ENCODE assay signal across 39 cellular contexts in the genomic region with DNA sequence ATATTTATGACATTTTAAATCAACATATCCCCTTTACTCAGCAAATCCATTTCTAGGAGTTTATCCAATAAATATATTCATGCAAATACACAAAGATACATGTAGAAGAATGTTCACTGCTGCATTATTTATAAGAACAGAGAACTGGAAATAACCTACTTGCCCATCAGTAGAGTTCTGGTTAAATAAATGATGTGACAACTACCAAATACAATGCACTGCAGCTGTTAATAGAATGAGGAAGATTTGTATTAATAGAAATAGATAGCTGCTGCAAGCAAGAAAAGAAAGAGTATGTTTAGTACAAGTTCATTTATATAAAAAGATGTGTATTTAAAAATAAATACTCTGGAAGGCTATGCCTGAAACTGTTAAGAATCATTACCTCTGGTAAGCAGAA. TPM values are rescaled to one million over a fixed set of nuclear protein-coding genes. Genes with fewer than 3 reads are reported as not detected.
"Had no signal": no experiment of that assay in that cellular context is flagged by ENCODE, and none has a peak within 500 bp of the region (broad histone marks: within the 10 kb centered on the region; RNA-seq: fewer than 3 reads in every experiment).

No MANE protein-coding gene starts in this region.

- H3K9me3 Mint-ChIP-seq: activated T-helper 17 cell treated with anti-CD3 and anti-CD28 coated beads, Interleukin-2, amount 50 U/mL, for 72 hours had no signal

- DNase-seq: activated effector memory CD4-positive, alpha-beta T cell treated with anti-CD3 and anti-CD28 coated beads, Interleukin-2, amount 50 U/mL, for 16 hours; activated effector memory CD4-positive, alpha-beta T cell treated with Interleukin-2 at 50 U/mL for 16 hours; activated gamma-delta T cell; activated gamma-delta T cell treated with Interleukin-2 at 50 U/mL for 16 hours; activated naive CD4-positive, alpha-beta T cell; activated naive CD4-positive, alpha-beta T cell treated with anti-CD3 and anti-CD28 coated beads for 36 hours; activated naive CD4-positive, alpha-beta T cell treated with anti-CD3 and anti-CD28 coated beads, Interleukin-2, amount 10 ng/mL, durations not matched to agents 7 days and 5 days; activated naive CD4-positive, alpha-beta T cell treated with anti-CD3 and anti-CD28 coated beads, Interleukin-2, amount 50 U/mL, for 16 hours; activated naive CD4-positive, alpha-beta T cell treated with Interleukin-2 at 50 U/mL for 16 hours; activated naive CD8-positive, alpha-beta T cell treated with anti-CD3 and anti-CD28 coated beads for 36 hours; activated naive CD8-positive, alpha-beta T cell treated with anti-CD3 and anti-CD28 coated beads, Interleukin-2, amount 10 ng/mL, durations not matched to agents 7 days and 5 days; activated naive CD8-positive, alpha-beta T cell treated with anti-CD3 and anti-CD28 coated beads, Interleukin-2, amount 50 U/mL, for 24 hours; activated T-cell treated with anti-CD3 and anti-CD28 coated beads for 4 hours; activated T-cell treated with anti-CD3 and anti-CD28 coated beads, Interleukin-2, amount 50 U/mL, for 1 hour; activated T-cell treated with anti-CD3 and anti-CD28 coated beads, Interleukin-2, amount 50 U/mL, for 24 hours; activated T-cell treated with anti-CD3 and anti-CD28 coated beads, Interleukin-2, amount 50 U/mL, for 4 hours; activated T-cell treated with anti-CD3 and anti-CD28 coated beads, Interleukin-2, amount 50 U/mL, for 48 hours; activated T-cell treated with anti-CD3 and anti-CD28 coated beads, Interleukin-2, amount 50 U/mL, for 72 hours; adrenal gland; amniotic stem cell; amygdala; anterior cingulate cortex; aorta; body of pancreas; brain microvascular endothelial cell; caudate nucleus; central memory CD4-positive, alpha-beta T cell; cerebellar nuclear complex had no signal

- H3K36me3 Mint-ChIP-seq: activated naive CD4-positive, alpha-beta T cell treated with anti-CD3 and anti-CD28 coated beads, Interleukin-2, amount 10 ng/mL, durations not matched to agents 7 days and 5 days; activated naive CD4-positive, alpha-beta T cell treated with anti-CD3 and anti-CD28 coated beads, Interleukin-2, amount 50 U/mL, for 24 hours had no signal

- H3K9me3 ChIP-seq: adrenal gland, body of pancreas had no signal

- H3K4me1 Mint-ChIP-seq: activated naive CD4-positive, alpha-beta T cell treated with anti-CD3 and anti-CD28 coated beads, Interleukin-2, amount 10 ng/mL, durations not matched to agents 7 days and 5 days; activated naive CD4-positive, alpha-beta T cell treated with anti-CD3 and anti-CD28 coated beads, Interleukin-2, amount 50 U/mL, for 24 hours; activated naive CD8-positive, alpha-beta T cell treated with anti-CD3 and anti-CD28 coated beads for 36 hours; activated naive CD8-positive, alpha-beta T cell treated with anti-CD3 and anti-CD28 coated beads, Interleukin-2, amount 10 ng/mL, durations not matched to agents 7 days and 5 days; activated naive CD8-positive, alpha-beta T cell treated with anti-CD3 and anti-CD28 coated beads, Interleukin-2, amount 50 U/mL, for 24 hours; activated T-helper 17 cell treated with anti-CD3 and anti-CD28 coated beads, Interleukin-2, amount 50 U/mL, for 72 hours; central memory CD8-positive, alpha-beta T cell had no signal

- H3K27me3 ChIP-seq: adrenal gland, ascending aorta, body of pancreas, brain microvascular endothelial cell, breast epithelium, cardiac muscle cell had no signal

- H3K4me1 ChIP-seq: adrenal gland, ascending aorta, body of pancreas, breast epithelium had no signal

- H3K36me3 ChIP-seq: adrenal gland, ascending aorta, brain microvascular endothelial cell, breast epithelium, cardiac muscle cell had no signal

- H3K4me3 Mint-ChIP-seq: activated naive CD4-positive, alpha-beta T cell treated with anti-CD3 and anti-CD28 coated beads for 36 hours; activated naive CD4-positive, alpha-beta T cell treated with anti-CD3 and anti-CD28 coated beads, Interleukin-2, amount 10 ng/mL, durations not matched to agents 7 days and 5 days; activated naive CD4-positive, alpha-beta T cell treated with anti-CD3 and anti-CD28 coated beads, Interleukin-2, amount 50 U/mL, for 24 hours; activated naive CD8-positive, alpha-beta T cell; activated naive CD8-positive, alpha-beta T cell treated with anti-CD3 and anti-CD28 coated beads for 36 hours; activated naive CD8-positive, alpha-beta T cell treated with anti-CD3 and anti-CD28 coated beads, Interleukin-2, amount 10 ng/mL, durations not matched to agents 7 days and 5 days; activated naive CD8-positive, alpha-beta T cell treated with anti-CD3 and anti-CD28 coated beads, Interleukin-2, amount 50 U/mL, for 24 hours; activated T-cell treated with anti-CD3 and anti-CD28 coated beads, Interleukin-2, amount 50 U/mL, for 24 hours; activated T-cell treated with anti-CD3 and anti-CD28 coated beads, Interleukin-2, amount 50 U/mL, for 4 hours; activated T-cell treated with anti-CD3 and anti-CD28 coated beads, Interleukin-2, amount 50 U/mL, for 72 hours; activated T-helper 1 cell treated with anti-CD3 and anti-CD28 coated beads, Interleukin-12 subunit alpha, Interleukin-12 subunit beta, Interleukin-2, Interleukin-4 antibody, amounts not matched to agents 30 ng/mL and 10 ng/mL and 1 ng/mL, durations not matched to agents 14 hours and 24 hours and 36 hours; activated T-helper 17 cell treated with anti-CD3 and anti-CD28 coated beads, Interleukin-2, amount 50 U/mL, for 72 hours; brain; central memory CD8-positive, alpha-beta T cell had no signal

- H3K27ac Mint-ChIP-seq: activated naive CD4-positive, alpha-beta T cell treated with anti-CD3 and anti-CD28 coated beads for 36 hours; activated naive CD4-positive, alpha-beta T cell treated with anti-CD3 and anti-CD28 coated beads, Interleukin-2, amount 10 ng/mL, durations not matched to agents 7 days and 5 days; activated naive CD4-positive, alpha-beta T cell treated with anti-CD3 and anti-CD28 coated beads, Interleukin-2, amount 50 U/mL, for 24 hours; activated naive CD4-positive, alpha-beta T cell treated with anti-CD3 and anti-CD28 coated beads, Interleukin-2, amount 50 U/mL, for 72 hours; activated naive CD8-positive, alpha-beta T cell; activated naive CD8-positive, alpha-beta T cell treated with anti-CD3 and anti-CD28 coated beads for 36 hours; activated naive CD8-positive, alpha-beta T cell treated with anti-CD3 and anti-CD28 coated beads, Interleukin-2, amount 10 ng/mL, durations not matched to agents 7 days and 5 days; activated naive CD8-positive, alpha-beta T cell treated with anti-CD3 and anti-CD28 coated beads, Interleukin-2, amount 50 U/mL, for 24 hours; activated T-cell treated with anti-CD3 and anti-CD28 coated beads, Interleukin-2, amount 50 U/mL, for 24 hours; activated T-cell treated with anti-CD3 and anti-CD28 coated beads, Interleukin-2, amount 50 U/mL, for 72 hours; activated T-helper 1 cell treated with anti-CD3 and anti-CD28 coated beads, Interleukin-12 subunit alpha, Interleukin-12 subunit beta, Interleukin-2, Interleukin-4 antibody, amounts not matched to agents 30 ng/mL and 10 ng/mL and 1 ng/mL, durations not matched to agents 14 hours and 24 hours and 36 hours; activated T-helper 17 cell treated with anti-CD3 and anti-CD28 coated beads, Interleukin-2, amount 50 U/mL, for 72 hours; activated T-helper 2 cell treated with anti-CD3 and anti-CD28 coated beads, Interferon-gamma antibody, Interleukin-2, Interleukin-4, amounts not matched to agents 10 μg/mL and 5 μg/mL and 100 μg/mL, durations not matched to agents 14 hours and 24 hours and 36 hours; brain had no signal

- H3K4me3 ChIP-seq: adrenal gland, ascending aorta, body of pancreas, breast epithelium, cardiac muscle cell had no signal

- H3K27me3 Mint-ChIP-seq: activated naive CD4-positive, alpha-beta T cell treated with anti-CD3 and anti-CD28 coated beads, Interleukin-2, amount 10 ng/mL, durations not matched to agents 7 days and 5 days; activated naive CD8-positive, alpha-beta T cell treated with anti-CD3 and anti-CD28 coated beads for 36 hours; activated naive CD8-positive, alpha-beta T cell treated with anti-CD3 and anti-CD28 coated beads, Interleukin-2, amount 10 ng/mL, durations not matched to agents 7 days and 5 days; brain had no signal

- H3K27ac ChIP-seq: adrenal gland, ascending aorta, body of pancreas, brain microvascular endothelial cell, breast epithelium, cardiac muscle cell had no signal

RNA-seq across cellular contexts. Expression of a gene that starts 49.3 kb away (rescaled TPM):
- total RNA-seq: activated naive CD4-positive, alpha-beta T cell treated with anti-CD3 and anti-CD28 coated beads for 36 hours; activated naive CD4-positive, alpha-beta T cell treated with anti-CD3 and anti-CD28 coated beads, Interleukin-2, amount 50 U/mL, for 72 hours; activated naive CD8-positive, alpha-beta T cell treated with anti-CD3 and anti-CD28 coated beads for 36 hours; activated naive CD8-positive, alpha-beta T cell treated with anti-CD3 and anti-CD28 coated beads, Interleukin-2, amount 10 ng/mL, durations not matched to agents 7 days and 5 days; activated T-cell treated with anti-CD3 and anti-CD28 coated beads, Interleukin-2, amount 50 U/mL, for 4 hours; activated T-cell treated with anti-CD3 and anti-CD28 coated beads, Interleukin-2, amount 50 U/mL, for 72 hours; activated T-helper 1 cell treated with anti-CD3 and anti-CD28 coated beads, Interleukin-12 subunit alpha, Interleukin-12 subunit beta, Interleukin-2, Interleukin-4 antibody, amounts not matched to agents 30 ng/mL and 10 ng/mL and 1 ng/mL, durations not matched to agents 14 hours and 24 hours and 36 hours; activated T-helper 17 cell treated with anti-CD3 and anti-CD28 coated beads, Interleukin-2, amount 50 U/mL, for 72 hours; activated T-helper 2 cell treated with anti-CD3 and anti-CD28 coated beads, Interferon-gamma antibody, Interleukin-2, Interleukin-4, amounts not matched to agents 10 μg/mL and 5 μg/mL and 100 μg/mL, durations not matched to agents 14 hours and 24 hours and 36 hours had no signal
